1 cellular context compared by ENCODE assay signal in the genomic region with DNA sequence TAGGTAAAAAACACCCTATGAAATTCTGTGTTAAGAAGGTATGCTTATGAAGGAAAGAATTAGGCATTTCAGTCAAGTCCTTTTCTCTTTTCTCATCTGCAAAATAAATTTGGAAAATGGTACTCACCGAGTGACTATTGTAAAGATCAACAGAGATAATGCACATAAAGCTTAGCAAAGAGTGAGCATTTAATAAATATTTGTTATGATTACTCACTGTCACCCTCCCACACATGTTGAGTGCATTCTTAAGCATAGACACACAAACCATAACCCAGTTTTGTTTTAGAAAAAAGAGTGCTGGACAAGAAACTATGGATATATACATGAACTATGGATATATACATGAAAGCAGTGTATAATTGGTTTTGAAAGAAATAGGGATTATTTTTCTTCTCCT.
TF ChIP-seq lines count a peak whose summit lies in the region.

No MANE protein-coding gene starts in this region.

TF ChIP-seq in GM12878, 131 proteins besides CTCF, POLR2A, EP300 and RAD21 (continued from another document):
- TF ChIP-seq CBFB (IDR thresholded peaks at IDR 0.05; ENCODE audit: low read depth): no peak
- TF ChIP-seq, protein P1, sequence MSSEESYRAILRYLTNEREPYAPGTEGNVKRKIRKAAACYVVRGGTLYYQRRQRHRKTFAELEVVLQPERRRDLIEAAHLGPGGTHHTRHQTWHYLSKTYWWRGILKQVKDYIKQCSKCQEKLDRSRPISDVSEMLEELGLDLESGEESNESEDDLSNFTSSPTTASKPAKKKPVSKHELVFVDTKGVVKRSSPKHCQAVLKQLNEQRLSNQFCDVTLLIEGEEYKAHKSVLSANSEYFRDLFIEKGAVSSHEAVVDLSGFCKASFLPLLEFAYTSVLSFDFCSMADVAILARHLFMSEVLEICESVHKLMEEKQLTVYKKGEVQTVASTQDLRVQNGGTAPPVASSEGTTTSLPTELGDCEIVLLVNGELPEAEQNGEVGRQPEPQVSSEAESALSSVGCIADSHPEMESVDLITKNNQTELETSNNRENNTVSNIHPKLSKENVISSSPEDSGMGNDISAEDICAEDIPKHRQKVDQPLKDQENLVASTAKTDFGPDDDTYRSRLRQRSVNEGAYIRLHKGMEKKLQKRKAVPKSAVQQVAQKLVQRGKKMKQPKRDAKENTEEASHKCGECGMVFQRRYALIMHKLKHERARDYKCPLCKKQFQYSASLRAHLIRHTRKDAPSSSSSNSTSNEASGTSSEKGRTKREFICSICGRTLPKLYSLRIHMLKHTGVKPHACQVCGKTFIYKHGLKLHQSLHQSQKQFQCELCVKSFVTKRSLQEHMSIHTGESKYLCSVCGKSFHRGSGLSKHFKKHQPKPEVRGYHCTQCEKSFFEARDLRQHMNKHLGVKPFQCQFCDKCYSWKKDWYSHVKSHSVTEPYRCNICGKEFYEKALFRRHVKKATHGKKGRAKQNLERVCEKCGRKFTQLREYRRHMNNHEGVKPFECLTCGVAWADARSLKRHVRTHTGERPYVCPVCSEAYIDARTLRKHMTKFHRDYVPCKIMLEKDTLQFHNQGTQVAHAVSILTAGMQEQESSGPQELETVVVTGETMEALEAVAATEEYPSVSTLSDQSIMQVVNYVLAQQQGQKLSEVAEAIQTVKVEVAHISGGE (CRISPR knock-in tag; IDR thresholded peaks at IDR 0.05): no peak
- TF ChIP-seq, protein P2, sequence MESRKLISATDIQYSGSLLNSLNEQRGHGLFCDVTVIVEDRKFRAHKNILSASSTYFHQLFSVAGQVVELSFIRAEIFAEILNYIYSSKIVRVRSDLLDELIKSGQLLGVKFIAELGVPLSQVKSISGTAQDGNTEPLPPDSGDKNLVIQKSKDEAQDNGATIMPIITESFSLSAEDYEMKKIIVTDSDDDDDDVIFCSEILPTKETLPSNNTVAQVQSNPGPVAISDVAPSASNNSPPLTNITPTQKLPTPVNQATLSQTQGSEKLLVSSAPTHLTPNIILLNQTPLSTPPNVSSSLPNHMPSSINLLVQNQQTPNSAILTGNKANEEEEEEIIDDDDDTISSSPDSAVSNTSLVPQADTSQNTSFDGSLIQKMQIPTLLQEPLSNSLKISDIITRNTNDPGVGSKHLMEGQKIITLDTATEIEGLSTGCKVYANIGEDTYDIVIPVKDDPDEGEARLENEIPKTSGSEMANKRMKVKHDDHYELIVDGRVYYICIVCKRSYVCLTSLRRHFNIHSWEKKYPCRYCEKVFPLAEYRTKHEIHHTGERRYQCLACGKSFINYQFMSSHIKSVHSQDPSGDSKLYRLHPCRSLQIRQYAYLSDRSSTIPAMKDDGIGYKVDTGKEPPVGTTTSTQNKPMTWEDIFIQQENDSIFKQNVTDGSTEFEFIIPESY (IDR thresholded peaks at IDR 0.05): no peak
- TF ChIP-seq YBX1 (IDR thresholded peaks at IDR 0.05): no peak
